ENCODE assay signal across 1 cellular context in the genomic region with DNA sequence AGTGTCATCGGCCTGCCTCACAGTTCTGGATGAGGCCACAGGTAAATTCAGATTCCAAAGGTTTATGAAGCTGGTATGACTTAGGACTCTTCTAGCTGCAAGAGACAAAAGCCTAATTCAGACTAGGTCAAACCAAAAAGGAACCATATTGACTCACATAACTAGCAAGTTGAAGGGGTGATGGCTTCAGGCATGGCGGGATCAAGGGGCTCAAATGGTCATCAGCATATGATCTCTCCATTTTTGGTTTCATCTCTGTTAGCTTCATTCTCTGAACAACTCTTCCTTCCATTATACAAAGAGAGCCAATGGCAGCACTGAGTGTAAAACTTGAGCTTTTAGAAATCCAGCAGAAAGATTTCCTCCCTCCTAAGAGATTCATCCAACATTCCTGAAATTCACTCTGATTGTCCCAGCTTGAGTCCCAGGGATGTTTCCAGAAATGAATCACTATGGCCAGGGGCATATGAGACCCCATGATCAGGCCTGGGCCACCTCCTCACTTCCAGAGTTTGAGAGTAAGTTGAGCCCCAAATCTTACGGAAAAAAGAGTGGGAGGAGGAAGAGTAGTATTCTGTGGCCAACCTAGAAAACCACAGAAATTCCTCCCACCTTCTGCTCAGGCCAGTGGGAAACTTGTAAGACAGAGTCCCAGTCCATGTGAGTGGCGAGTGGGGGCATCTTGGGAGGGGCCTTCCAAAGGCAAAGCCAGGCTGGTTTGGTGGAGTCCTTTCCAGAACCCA.
TF ChIP-seq lines count a peak whose summit lies in the region.

No MANE protein-coding gene starts in this region.

TF ChIP-seq in K562, 482 proteins besides CTCF, POLR2A, EP300 and RAD21 (continued from another document):
- TF ChIP-seq, protein P1, sequence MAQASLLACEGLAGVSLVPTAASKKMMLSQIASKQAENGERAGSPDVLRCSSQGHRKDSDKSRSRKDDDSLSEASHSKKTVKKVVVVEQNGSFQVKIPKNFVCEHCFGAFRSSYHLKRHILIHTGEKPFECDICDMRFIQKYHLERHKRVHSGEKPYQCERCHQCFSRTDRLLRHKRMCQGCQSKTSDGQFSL (CRISPR knock-in tag; IDR thresholded peaks at IDR 0.05) = no peak
- TF ChIP-seq, protein P1 (tag; IDR thresholded peaks at IDR 0.05) = no peak
- TF ChIP-seq LEF1 (IDR thresholded peaks at IDR 0.05) (no peak), GABPA (tag; conservative IDR thresholded peaks at IDR 0.05; ENCODE audit: low read depth) (no peak), SETDB1 (IDR thresholded peaks at IDR 0.05; ENCODE audit: low read length) (no peak), SMARCA4 (IDR thresholded peaks at IDR 0.05) (no peak), SREBF2 (CRISPR knock-in tag; IDR thresholded peaks at IDR 0.05) (no peak), KDM5B (IDR thresholded peaks at IDR 0.05; ENCODE audit: insufficient replicate concordance, low read depth, low read length) (no peak), RBM17 (IDR thresholded peaks at IDR 0.05; ENCODE audit: borderline replicate concordance, low read depth, low read length) (no peak), ZNF785 (CRISPR knock-in tag; IDR thresholded peaks at IDR 0.05) (no peak), SAP30 (IDR thresholded peaks at IDR 0.05; ENCODE audit: borderline replicate concordance, insufficient read depth, low read depth, low read length, poor library complexity, severe bottlenecking) (no peak), FOS (IDR thresholded peaks at IDR 0.05; ENCODE audit: extremely low read depth, insufficient read length) (no peak), NCOA4 (IDR thresholded peaks at IDR 0.05; ENCODE audit: partially characterized antibody) (no peak)
- TF ChIP-seq, protein P2, sequence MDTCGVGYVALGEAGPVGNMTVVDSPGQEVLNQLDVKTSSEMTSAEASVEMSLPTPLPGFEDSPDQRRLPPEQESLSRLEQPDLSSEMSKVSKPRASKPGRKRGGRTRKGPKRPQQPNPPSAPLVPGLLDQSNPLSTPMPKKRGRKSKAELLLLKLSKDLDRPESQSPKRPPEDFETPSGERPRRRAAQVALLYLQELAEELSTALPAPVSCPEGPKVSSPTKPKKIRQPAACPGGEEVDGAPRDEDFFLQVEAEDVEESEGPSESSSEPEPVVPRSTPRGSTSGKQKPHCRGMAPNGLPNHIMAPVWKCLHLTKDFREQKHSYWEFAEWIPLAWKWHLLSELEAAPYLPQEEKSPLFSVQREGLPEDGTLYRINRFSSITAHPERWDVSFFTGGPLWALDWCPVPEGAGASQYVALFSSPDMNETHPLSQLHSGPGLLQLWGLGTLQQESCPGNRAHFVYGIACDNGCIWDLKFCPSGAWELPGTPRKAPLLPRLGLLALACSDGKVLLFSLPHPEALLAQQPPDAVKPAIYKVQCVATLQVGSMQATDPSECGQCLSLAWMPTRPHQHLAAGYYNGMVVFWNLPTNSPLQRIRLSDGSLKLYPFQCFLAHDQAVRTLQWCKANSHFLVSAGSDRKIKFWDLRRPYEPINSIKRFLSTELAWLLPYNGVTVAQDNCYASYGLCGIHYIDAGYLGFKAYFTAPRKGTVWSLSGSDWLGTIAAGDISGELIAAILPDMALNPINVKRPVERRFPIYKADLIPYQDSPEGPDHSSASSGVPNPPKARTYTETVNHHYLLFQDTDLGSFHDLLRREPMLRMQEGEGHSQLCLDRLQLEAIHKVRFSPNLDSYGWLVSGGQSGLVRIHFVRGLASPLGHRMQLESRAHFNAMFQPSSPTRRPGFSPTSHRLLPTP (IDR thresholded peaks at IDR 0.05; ENCODE audit: borderline replicate concordance, extremely low read depth, insufficient read length) = no peak
- TF ChIP-seq, protein P3, sequence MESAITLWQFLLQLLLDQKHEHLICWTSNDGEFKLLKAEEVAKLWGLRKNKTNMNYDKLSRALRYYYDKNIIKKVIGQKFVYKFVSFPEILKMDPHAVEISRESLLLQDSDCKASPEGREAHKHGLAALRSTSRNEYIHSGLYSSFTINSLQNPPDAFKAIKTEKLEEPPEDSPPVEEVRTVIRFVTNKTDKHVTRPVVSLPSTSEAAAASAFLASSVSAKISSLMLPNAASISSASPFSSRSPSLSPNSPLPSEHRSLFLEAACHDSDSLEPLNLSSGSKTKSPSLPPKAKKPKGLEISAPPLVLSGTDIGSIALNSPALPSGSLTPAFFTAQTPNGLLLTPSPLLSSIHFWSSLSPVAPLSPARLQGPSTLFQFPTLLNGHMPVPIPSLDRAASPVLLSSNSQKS (CRISPR knock-in tag; IDR thresholded peaks at IDR 0.05) = no peak
